22 cellular contexts compared by ENCODE assay signal in genomic region chr11:119844808-119845207, GRCh38.
"Had no signal": no experiment of that assay in that cellular context is flagged by ENCODE, and none has a peak within 500 bp of the region (broad histone marks: within the 10 kb centered on the region; RNA-seq: fewer than 3 reads in every experiment).

No MANE protein-coding gene starts in this region.

- ATAC-seq: activated CD4-positive, alpha-beta T cell treated with anti-CD3 and anti-CD28 coated beads for 36 hours; activated T-helper 17 cell treated with anti-CD3 and anti-CD28 coated beads, Interleukin-2, amount 50 U/mL, for 72 hours; gastrocnemius medialis; left lobe of liver; naive thymus-derived CD8-positive, alpha-beta T cell; stimulated activated naive CD8-positive, alpha-beta T cell treated with anti-CD3 and anti-CD28 coated beads, Interleukin-15, Interleukin-2, amounts not matched to agents 100 U/mL and 50 U/mL, for 24 hours; upper lobe of right lung; WTC11 had no signal

- H3K4me1 ChIP-seq: gastrocnemius medialis, spleen, upper lobe of right lung had no signal

- DNase-seq: activated CD4-positive, alpha-beta T cell treated with anti-CD3 and anti-CD28 coated beads for 36 hours; activated CD4-positive, alpha-beta T cell treated with anti-CD3 and anti-CD28 coated beads, Interleukin-2, amount 50 U/mL, for 4 hours; activated CD8-positive, alpha-beta memory T cell treated with anti-CD3 and anti-CD28 coated beads for 24 hours; activated CD8-positive, alpha-beta memory T cell treated with anti-CD3 and anti-CD28 coated beads, Interleukin-2, amount 50 U/mL, for 4 hours; activated naive CD8-positive, alpha-beta T cell treated with anti-CD3 and anti-CD28 coated beads, Interleukin-2, amount 10 ng/mL, durations not matched to agents 7 days and 5 days; activated T-cell treated with anti-CD3 and anti-CD28 coated beads, Interleukin-2, amount 50 U/mL, for 24 hours; amniotic stem cell; cortex of kidney; endodermal cell; esophagus squamous epithelium; gastrocnemius medialis; islet precursor cell; naive thymus-derived CD8-positive, alpha-beta T cell; retina; stimulated activated CD4-positive, alpha-beta T cell treated with anti-CD3 and anti-CD28 coated beads, Interleukin-4, amount 100 ng/mL, for 24 hours; stimulated activated naive CD8-positive, alpha-beta T cell treated with anti-CD3 and anti-CD28 coated beads, Interleukin-15, Interleukin-2, amounts not matched to agents 100 U/mL and 50 U/mL, for 24 hours; T-helper 1 cell; upper lobe of right lung had no signal

- H3K4me3 ChIP-seq: esophagus squamous epithelium, gastrocnemius medialis, spleen, upper lobe of right lung had no signal

- H3K27ac ChIP-seq: esophagus squamous epithelium, gastrocnemius medialis, spleen, upper lobe of right lung had no signal

- H3K36me3 ChIP-seq: esophagus squamous epithelium, gastrocnemius medialis, spleen, upper lobe of right lung had no signal
